In the genomic region with DNA sequence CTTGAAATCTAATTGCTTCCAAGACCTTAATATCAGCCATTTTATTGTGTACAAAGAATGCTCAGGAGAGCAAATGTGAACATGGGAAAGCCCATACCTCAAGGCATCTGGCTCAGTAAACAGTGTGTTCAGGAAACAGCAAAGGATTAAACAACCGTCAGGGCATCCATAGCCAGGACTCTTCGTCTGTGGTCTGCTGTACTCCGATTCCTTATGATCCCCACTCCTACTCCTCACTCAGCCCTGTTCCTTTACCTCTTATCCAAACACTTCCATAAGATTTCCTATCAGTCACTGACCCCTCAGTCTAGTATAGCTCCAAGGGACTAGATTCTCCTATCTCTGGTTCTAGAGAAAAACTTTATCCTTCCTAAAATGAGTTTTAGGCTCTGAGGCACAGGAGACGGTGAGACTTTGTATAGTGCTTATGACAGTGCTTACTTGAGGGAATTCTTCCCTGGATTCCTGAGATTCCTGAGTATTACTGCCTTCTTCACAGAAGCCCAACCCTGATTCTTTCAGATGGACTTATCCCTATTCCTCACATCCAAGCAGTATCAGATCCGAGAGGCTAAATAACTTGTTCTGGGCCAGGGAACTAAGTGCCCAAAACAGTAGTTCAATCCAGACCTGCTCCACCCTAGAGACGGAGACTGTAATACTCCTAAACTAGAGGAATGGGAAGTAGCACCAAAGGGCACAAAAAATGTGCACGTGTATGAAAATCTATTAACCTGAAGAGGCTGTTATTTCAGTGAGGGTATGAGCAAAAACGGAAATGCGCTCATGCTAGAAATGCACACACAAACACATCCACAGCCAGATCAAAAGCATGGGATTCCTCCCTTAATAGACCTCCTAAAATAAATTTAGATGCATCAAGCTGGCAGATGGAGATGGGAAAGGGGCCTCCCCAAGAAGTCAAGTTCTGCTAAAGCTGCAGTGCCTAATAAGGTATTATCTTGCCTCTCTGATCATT, we compare ENCODE assay signal across 11 cellular contexts. TPM values are rescaled to one million over a fixed set of nuclear protein-coding genes. Genes with fewer than 3 reads are reported as not detected.
DNase-seq lines count a peak whose midpoint lies in the region; ATAC-seq and TF ChIP-seq lines count a peak whose summit lies in the region.
"Had no signal": no experiment of that assay in that cellular context is flagged by ENCODE, and none has a peak within 500 bp of the region (broad histone marks: within the 10 kb centered on the region; RNA-seq: fewer than 3 reads in every experiment).

No MANE protein-coding gene starts in this region.

- no peaks in the 10 kb centered on the region for H3K9me3 ChIP-seq in Caco-2
- no peaks in the 10 kb centered on the region for H3K9me3 ChIP-seq in PC-3 (ENCODE audit: low read length)
- no peaks in the 10 kb centered on the region for H3K9me3 ChIP-seq in neural progenitor cell (ENCODE audit: low read depth)

- H3K79me2 ChIP-seq in PC-3 (ENCODE audit: low read length) (no peaks in the 10 kb centered on the region), neural progenitor cell (ENCODE audit: low read depth) (no peaks in the 10 kb centered on the region)

- H3K27ac ChIP-seq in PC-3 (ENCODE audit: low read length) (no peak overlapping the region), neural progenitor cell (no peak overlapping the region)
- H3K27ac ChIP-seq: cardiac muscle cell had no signal

- H3K4me1 ChIP-seq in Caco-2 (peaks cover 14% of the 10 kb centered on the region), PC-3 (ENCODE audit: insufficient read depth, low read length) (no peaks in the 10 kb centered on the region; the same call in 1 of the 2 replicates), neural progenitor cell (peaks cover 5% of the 10 kb centered on the region)

- H3K4me3 ChIP-seq in Caco-2 (ENCODE audit: low read depth, low read length) = no peak overlapping the region
- H3K4me3 ChIP-seq in PC-3 (ENCODE audit: low read length) = no peak overlapping the region
- no peak overlapping the region for H3K4me3 ChIP-seq in neural progenitor cell
- H3K4me3 ChIP-seq: cardiac muscle cell had no signal

- no peak overlapping the region for H3K4me2 ChIP-seq in PC-3 (ENCODE audit: low read length)
- H3K4me2 ChIP-seq in neural progenitor cell = peak overlapping the region; percentile 25

- H3K9ac ChIP-seq in PC-3 (ENCODE audit: low read length) (no peak overlapping the region), neural progenitor cell (no peak overlapping the region)

- POLR2A ChIA-PET in Caco-2 (lab: Charles Lee) (no interaction called here), PC-3 (lab: Charles Lee; ENCODE audit: unreplicated experiment) (no interaction called here)

- H3K4me3 Mint-ChIP-seq in Caco-2 (ENCODE audit: unreplicated experiment) = peak overlapping the region; percentile 57
- no peak overlapping the region for H3K4me3 Mint-ChIP-seq in neural progenitor cell

- H3K9me3 Mint-ChIP-seq in Caco-2 (ENCODE audit: unreplicated experiment) (no peaks in the 10 kb centered on the region), neural progenitor cell (no peaks in the 10 kb centered on the region)

- H2AFZ ChIP-seq in PC-3 (ENCODE audit: low read length) (no peak overlapping the region), neural progenitor cell (replicated peaks) (no peak overlapping the region)

- H3K4me1 Mint-ChIP-seq in Caco-2 (ENCODE audit: low read depth, unreplicated experiment) = peaks cover 9% of the 10 kb centered on the region
- peaks cover 2% of the 10 kb centered on the region for H3K4me1 Mint-ChIP-seq in neural progenitor cell

- DNase-seq in Caco-2 (no peak), PC-3 (no peak), fibroblast of gingiva (ENCODE audit: low read depth) (peak; percentile 34), neural progenitor cell (ENCODE audit: low spot score) (peak; percentile 50), inferior parietal cortex (ENCODE audit: extremely low spot score) (no peak)
- no peak for DNase-seq in stimulated activated CD4-positive, alpha-beta T cell treated with anti-CD3 and anti-CD28 coated beads, Interleukin-2, amount 100 ng/mL, for 24 hours
- DNase-seq: NCI-H2107, substantia nigra had no signal

- ATAC-seq in PC-3 (peak; percentile 56), GM21367 (IDR thresholded peaks at IDR 0.05; ENCODE audit: unreplicated experiment) (no peak), GM18517 (IDR thresholded peaks at IDR 0.05; ENCODE audit: unreplicated experiment) (no peak)

- H4K20me1 ChIP-seq in PC-3 (ENCODE audit: low read length) = no peaks in the 10 kb centered on the region
- H4K20me1 ChIP-seq in neural progenitor cell (ENCODE audit: low read depth) = no peaks in the 10 kb centered on the region

- H3K27me3 ChIP-seq in Caco-2 (replicated peaks; ENCODE audit: control insufficient read depth, insufficient read depth, low read length) (no peaks in the 10 kb centered on the region), PC-3 (ENCODE audit: low read length) (no peaks in the 10 kb centered on the region), neural progenitor cell (no peaks in the 10 kb centered on the region)
- H3K27me3 ChIP-seq: cardiac muscle cell had no signal

- BruUV-seq in Caco-2 (replicated peaks; lab: Mats Ljungman, UMichigan) (no TSS peak), PC-3 (replicated peaks; lab: Mats Ljungman, UMichigan) (no TSS peak)

- no peak for TF ChIP-seq CTCF in Caco-2 (IDR thresholded peaks at IDR 0.05; ENCODE audit: insufficient read depth in 1 of 2, low read depth in 1 of 2, low read length in 1 of 2, severe bottlenecking in 1 of 2, unreplicated experiment in 1 of 2)
- no peak for TF ChIP-seq CTCF in PC-3 (conservative IDR thresholded peaks at IDR 0.05; ENCODE audit: low read depth, low read length)
- TF ChIP-seq CTCF in neural progenitor cell (IDR thresholded peaks at IDR 0.05) = no peak

- H3K27me3 Mint-ChIP-seq in Caco-2 (ENCODE audit: insufficient read depth, unreplicated experiment) = no peaks in the 10 kb centered on the region
- H3K27me3 Mint-ChIP-seq in neural progenitor cell (ENCODE audit: insufficient read depth, low read depth) = peaks cover 7% of the 10 kb centered on the region

- CTCF ChIA-PET in Caco-2 (lab: Charles Lee) (no interaction called here), PC-3 (lab: Charles Lee) (no interaction called here)

- intact Hi-C loops in Caco-2 (cut with micrococcal nuclease; ENCODE audit: unreplicated experiment) = no loop called here
- intact Hi-C loops in PC-3 (cut with micrococcal nuclease) = no loop called here

- H3K36me3 Mint-ChIP-seq in Caco-2 (ENCODE audit: insufficient read depth, unreplicated experiment) (no peaks in the 10 kb centered on the region), neural progenitor cell (no peaks in the 10 kb centered on the region)

- no peaks in the 10 kb centered on the region for H3K36me3 ChIP-seq in Caco-2 (ENCODE audit: control insufficient read depth, insufficient read depth, low read length)
- no peaks in the 10 kb centered on the region for H3K36me3 ChIP-seq in PC-3 (ENCODE audit: low read depth, low read length)
- H3K36me3 ChIP-seq in neural progenitor cell = no peaks in the 10 kb centered on the region
- H3K36me3 ChIP-seq: cardiac muscle cell had no signal

- H3F3A ChIP-seq in PC-3 (ENCODE audit: low read length, unreplicated experiment) (no peaks in the 10 kb centered on the region), neural progenitor cell (ENCODE audit: low read depth) (no peaks in the 10 kb centered on the region)

- H3K27ac Mint-ChIP-seq in Caco-2 (ENCODE audit: unreplicated experiment) (peak overlapping the region; percentile 75), neural progenitor cell (no peak overlapping the region)

- H3K9me2 ChIP-seq in PC-3 (replicated peaks; ENCODE audit: low read length) = no peaks in the 10 kb centered on the region

RNA-seq across cellular contexts. Expression of a gene that starts 42.1 kb away (rescaled TPM):
- total RNA-seq in Caco-2 (2022) (not detected in 2 replicates), PC-3 (2014; rRNA removed) (2.0 and 4.8 TPM in 2 replicates), neural progenitor cell (ENCODE audit: low replicate concordance) (not detected in 2 replicates)
- total RNA-seq: cardiac muscle cell had no signal

RNA-seq across cellular contexts. Expression of a gene that starts 59.4 kb away (rescaled TPM):
- total RNA-seq in Caco-2 (2022) = not detected in 2 replicates
- 2.3 and 6.9 TPM in 2 replicates for total RNA-seq in PC-3 (2014; rRNA removed)
- total RNA-seq in neural progenitor cell (ENCODE audit: low replicate concordance) = not detected in 2 replicates
- total RNA-seq: cardiac muscle cell had no signal

Comparison
In these comparisons a context has a peak if more than half of its experiments do, and no peak if none do; other contexts are left out.
1. DNase-seq: peak in fibroblast of gingiva (single experiment) and neural progenitor cell (single experiment); none in Caco-2 (0 of 2), PC-3 (single experiment), inferior parietal cortex (single experiment) and stimulated activated CD4-positive, alpha-beta T cell treated with anti-CD3 and anti-CD28 coated beads, Interleukin-2, amount 100 ng/mL, for 24 hours (0 of 2).